10 cellular contexts compared by ENCODE assay signal in genomic region chr4:11548529-11549176, GRCh38.
DNase-seq lines count a peak whose midpoint lies in the region; ATAC-seq, FAIRE-seq and TF ChIP-seq lines count a peak whose summit lies in the region.
"Had no signal": no experiment of that assay in that cellular context is flagged by ENCODE, and none has a peak within 500 bp of the region (broad histone marks: within the 10 kb centered on the region; RNA-seq: fewer than 3 reads in every experiment).

No MANE protein-coding gene starts in this region.

- peak; percentile 99 for ATAC-seq in GM18508 (IDR thresholded peaks at IDR 0.05; ENCODE audit: insufficient read depth, unreplicated experiment)
- peak; percentile 87 for ATAC-seq in GM21515 (IDR thresholded peaks at IDR 0.05; ENCODE audit: unreplicated experiment)
- ATAC-seq in HG03432 (IDR thresholded peaks at IDR 0.05; ENCODE audit: unreplicated experiment) = peak; percentile 99

- no peaks in the 10 kb centered on the region for H3K36me3 Mint-ChIP-seq in Caco-2 (ENCODE audit: insufficient read depth, unreplicated experiment)

- no peak overlapping the region for H3K4me3 Mint-ChIP-seq in Caco-2 (ENCODE audit: unreplicated experiment)

- H3K27ac Mint-ChIP-seq in Caco-2 (ENCODE audit: unreplicated experiment) = no peak overlapping the region

- no peaks in the 10 kb centered on the region for H3K9me3 Mint-ChIP-seq in Caco-2 (ENCODE audit: unreplicated experiment)

- no peaks in the 10 kb centered on the region for H3K27me3 ChIP-seq in Caco-2 (replicated peaks; ENCODE audit: control insufficient read depth, insufficient read depth, low read length)

- TF ChIP-seq CTCF in fibroblast of pulmonary artery (IDR thresholded peaks at IDR 0.05; ENCODE audit: low read length, missing control alignments) (no peak), Caco-2 (IDR thresholded peaks at IDR 0.05; ENCODE audit: insufficient read depth in 1 of 2, low read depth in 1 of 2, low read length in 1 of 2, severe bottlenecking in 1 of 2, unreplicated experiment in 1 of 2) (no peak)

- no TSS peak for BruUV-seq in Caco-2 (replicated peaks; lab: Mats Ljungman, UMichigan)

- FAIRE-seq in frontal cortex (lab: Jason Lieb, UNC) = no peak
- FAIRE-seq: pancreas had no signal

- H3K36me3 ChIP-seq in Caco-2 (ENCODE audit: control insufficient read depth, insufficient read depth, low read length) = no peaks in the 10 kb centered on the region
- H3K36me3 ChIP-seq: pancreas had no signal

- POLR2A ChIA-PET in Caco-2 (lab: Charles Lee) = no interaction called here

- no peaks in the 10 kb centered on the region for H3K4me1 Mint-ChIP-seq in Caco-2 (ENCODE audit: low read depth, unreplicated experiment)

- no peaks in the 10 kb centered on the region for H3K9me3 ChIP-seq in Caco-2
- H3K9me3 ChIP-seq: pancreas had no signal

- no peaks in the 10 kb centered on the region for H3K4me1 ChIP-seq in Caco-2
- H3K4me1 ChIP-seq: pancreas had no signal

- DNase-seq in fibroblast of pulmonary artery (ENCODE audit: low read depth) = peak; percentile 27
- no peak for DNase-seq in cerebellar nuclear complex (lab: John Stamatoyannopoulos, UW)
- DNase-seq in frontal cortex (ENCODE audit: low spot score in 2 of 2) = no peak
- DNase-seq in amygdala (lab: John Stamatoyannopoulos, UW) = no peak
- DNase-seq in Caco-2 = no peak
- DNase-seq: DND-41, pancreas had no signal

- peaks cover 3% of the 10 kb centered on the region for H3K27me3 Mint-ChIP-seq in Caco-2 (ENCODE audit: insufficient read depth, unreplicated experiment)

- intact Hi-C loops in Caco-2 (cut with micrococcal nuclease; ENCODE audit: unreplicated experiment) = loop anchor here (1.0 kb wide), 1 partner anchor 32 kb away; no protein-coding TSS in a partner anchor

- H3K4me3 ChIP-seq in fibroblast of pulmonary artery (replicated peaks; ENCODE audit: low read depth, low read length) (no peak overlapping the region), Caco-2 (ENCODE audit: low read depth, low read length) (no peak overlapping the region)
- H3K4me3 ChIP-seq: pancreas had no signal

- CTCF ChIA-PET in Caco-2 (lab: Charles Lee) = no interaction called here
